In genomic region chr22:45429921-45430775, GRCh38 we compare ENCODE assay signal across 1 cellular context.
TF ChIP-seq lines count a peak whose summit lies in the region.

No MANE protein-coding gene starts in this region.

TF ChIP-seq in IMR-90, 13 proteins besides CTCF, POLR2A, EP300 and RAD21 (continued from another document):
- no peak for TF ChIP-seq NFE2L2 (IDR thresholded peaks at IDR 0.05; ENCODE audit: low read depth, low read length)
